Comparison of ENCODE assay signal across 2 cellular contexts in the genomic region with DNA sequence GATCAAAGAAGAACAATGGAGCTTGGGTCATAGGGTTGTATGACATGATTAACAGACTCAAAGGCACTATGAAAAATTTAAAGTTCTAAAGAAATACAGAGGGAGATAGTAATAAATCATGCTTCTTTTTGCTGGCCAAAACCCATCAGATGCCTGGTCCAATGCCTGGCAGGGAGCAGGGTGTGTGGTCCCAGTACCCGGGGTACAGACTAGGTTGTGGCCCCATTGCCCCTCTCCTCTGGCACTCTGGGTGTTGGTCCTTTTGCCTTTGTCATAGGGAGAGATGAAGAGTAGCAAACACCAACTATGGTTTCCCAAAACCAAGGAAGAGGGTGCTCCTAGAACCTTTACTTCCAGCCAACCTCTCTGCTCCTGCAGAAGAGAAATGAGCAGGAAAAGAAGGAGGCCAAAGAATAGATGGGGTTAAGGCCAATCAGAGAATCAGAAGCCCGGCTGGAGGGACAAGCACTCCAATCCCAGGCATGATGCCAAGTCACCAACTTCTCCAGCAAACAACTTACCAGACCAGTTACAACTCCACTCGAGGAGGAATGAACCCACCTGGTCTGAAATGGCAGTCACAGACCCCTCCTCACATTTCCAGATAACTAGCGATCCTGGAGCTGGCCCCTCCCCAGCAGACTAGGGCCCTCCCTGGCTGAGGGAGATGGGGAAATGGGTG.
A peak's percentile ranks its signal among the peaks of the same experiment; 100 is the strongest.
TF ChIP-seq lines count a peak whose summit lies in the region.

No MANE protein-coding gene starts in this region.

TF ChIP-seq in HepG2, 621 proteins besides CTCF, POLR2A, EP300 and RAD21:
- peak; percentile 4; the same call in 1 of the 2 replicates for TF ChIP-seq ZNF788 (CRISPR knock-in tag; IDR thresholded peaks at IDR 0.05; ENCODE audit: borderline replicate concordance)
- TF ChIP-seq, protein P1, sequence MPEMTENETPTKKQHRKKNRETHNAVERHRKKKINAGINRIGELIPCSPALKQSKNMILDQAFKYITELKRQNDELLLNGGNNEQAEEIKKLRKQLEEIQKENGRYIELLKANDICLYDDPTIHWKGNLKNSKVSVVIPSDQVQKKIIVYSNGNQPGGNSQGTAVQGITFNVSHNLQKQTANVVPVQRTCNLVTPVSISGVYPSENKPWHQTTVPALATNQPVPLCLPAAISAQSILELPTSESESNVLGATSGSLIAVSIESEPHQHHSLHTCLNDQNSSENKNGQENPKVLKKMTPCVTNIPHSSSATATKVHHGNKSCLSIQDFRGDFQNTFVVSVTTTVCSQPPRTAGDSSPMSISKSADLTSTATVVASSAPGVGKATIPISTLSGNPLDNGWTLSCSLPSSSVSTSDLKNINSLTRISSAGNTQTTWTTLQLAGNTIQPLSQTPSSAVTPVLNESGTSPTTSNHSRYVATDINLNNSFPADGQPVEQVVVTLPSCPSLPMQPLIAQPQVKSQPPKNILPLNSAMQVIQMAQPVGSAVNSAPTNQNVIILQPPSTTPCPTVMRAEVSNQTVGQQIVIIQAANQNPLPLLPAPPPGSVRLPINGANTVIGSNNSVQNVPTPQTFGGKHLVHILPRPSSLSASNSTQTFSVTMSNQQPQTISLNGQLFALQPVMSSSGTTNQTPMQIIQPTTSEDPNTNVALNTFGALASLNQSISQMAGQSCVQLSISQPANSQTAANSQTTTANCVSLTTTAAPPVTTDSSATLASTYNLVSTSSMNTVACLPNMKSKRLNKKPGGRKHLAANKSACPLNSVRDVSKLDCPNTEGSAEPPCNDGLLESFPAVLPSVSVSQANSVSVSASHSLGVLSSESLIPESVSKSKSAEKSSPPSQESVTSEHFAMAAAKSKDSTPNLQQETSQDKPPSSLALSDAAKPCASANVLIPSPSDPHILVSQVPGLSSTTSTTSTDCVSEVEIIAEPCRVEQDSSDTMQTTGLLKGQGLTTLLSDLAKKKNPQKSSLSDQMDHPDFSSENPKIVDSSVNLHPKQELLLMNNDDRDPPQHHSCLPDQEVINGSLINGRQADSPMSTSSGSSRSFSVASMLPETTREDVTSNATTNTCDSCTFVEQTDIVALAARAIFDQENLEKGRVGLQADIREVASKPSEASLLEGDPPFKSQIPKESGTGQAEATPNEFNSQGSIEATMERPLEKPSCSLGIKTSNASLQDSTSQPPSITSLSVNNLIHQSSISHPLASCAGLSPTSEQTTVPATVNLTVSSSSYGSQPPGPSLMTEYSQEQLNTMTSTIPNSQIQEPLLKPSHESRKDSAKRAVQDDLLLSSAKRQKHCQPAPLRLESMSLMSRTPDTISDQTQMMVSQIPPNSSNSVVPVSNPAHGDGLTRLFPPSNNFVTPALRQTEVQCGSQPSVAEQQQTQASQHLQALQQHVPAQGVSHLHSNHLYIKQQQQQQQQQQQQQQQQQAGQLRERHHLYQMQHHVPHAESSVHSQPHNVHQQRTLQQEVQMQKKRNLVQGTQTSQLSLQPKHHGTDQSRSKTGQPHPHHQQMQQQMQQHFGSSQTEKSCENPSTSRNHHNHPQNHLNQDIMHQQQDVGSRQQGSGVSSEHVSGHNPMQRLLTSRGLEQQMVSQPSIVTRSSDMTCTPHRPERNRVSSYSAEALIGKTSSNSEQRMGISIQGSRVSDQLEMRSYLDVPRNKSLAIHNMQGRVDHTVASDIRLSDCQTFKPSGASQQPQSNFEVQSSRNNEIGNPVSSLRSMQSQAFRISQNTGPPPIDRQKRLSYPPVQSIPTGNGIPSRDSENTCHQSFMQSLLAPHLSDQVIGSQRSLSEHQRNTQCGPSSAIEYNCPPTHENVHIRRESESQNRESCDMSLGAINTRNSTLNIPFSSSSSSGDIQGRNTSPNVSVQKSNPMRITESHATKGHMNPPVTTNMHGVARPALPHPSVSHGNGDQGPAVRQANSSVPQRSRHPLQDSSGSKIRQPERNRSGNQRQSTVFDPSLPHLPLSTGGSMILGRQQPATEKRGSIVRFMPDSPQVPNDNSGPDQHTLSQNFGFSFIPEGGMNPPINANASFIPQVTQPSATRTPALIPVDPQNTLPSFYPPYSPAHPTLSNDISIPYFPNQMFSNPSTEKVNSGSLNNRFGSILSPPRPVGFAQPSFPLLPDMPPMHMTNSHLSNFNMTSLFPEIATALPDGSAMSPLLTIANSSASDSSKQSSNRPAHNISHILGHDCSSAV (CRISPR knock-in tag; IDR thresholded peaks at IDR 0.05; ENCODE audit: borderline replicate concordance), result no peak

TF ChIP-seq in SK-N-SH treated with all-trans-retinoic acid at 6 μM for 48 hours, 23 proteins besides CTCF, POLR2A, EP300 and RAD21:
- no peak for TF ChIP-seq ZFP3 (CRISPR knock-in tag; IDR thresholded peaks at IDR 0.05)
- TF ChIP-seq, protein P2, sequence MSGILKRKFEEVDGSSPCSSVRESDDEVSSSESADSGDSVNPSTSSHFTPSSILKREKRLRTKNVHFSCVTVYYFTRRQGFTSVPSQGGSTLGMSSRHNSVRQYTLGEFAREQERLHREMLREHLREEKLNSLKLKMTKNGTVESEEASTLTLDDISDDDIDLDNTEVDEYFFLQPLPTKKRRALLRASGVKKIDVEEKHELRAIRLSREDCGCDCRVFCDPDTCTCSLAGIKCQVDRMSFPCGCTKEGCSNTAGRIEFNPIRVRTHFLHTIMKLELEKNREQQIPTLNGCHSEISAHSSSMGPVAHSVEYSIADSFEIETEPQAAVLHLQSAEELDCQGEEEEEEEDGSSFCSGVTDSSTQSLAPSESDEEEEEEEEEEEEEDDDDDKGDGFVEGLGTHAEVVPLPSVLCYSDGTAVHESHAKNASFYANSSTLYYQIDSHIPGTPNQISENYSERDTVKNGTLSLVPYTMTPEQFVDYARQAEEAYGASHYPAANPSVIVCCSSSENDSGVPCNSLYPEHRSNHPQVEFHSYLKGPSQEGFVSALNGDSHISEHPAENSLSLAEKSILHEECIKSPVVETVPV (CRISPR knock-in tag; IDR thresholded peaks at IDR 0.05), result no peak
- no peak for TF ChIP-seq ESRRG (CRISPR knock-in tag; IDR thresholded peaks at IDR 0.05)
- no peak for TF ChIP-seq OSR1 (CRISPR knock-in tag; IDR thresholded peaks at IDR 0.05)
- TF ChIP-seq ZNF565 (CRISPR knock-in tag; conservative IDR thresholded peaks at IDR 0.05; ENCODE audit: low read depth), result no peak
- no peak for TF ChIP-seq ISL1 (CRISPR knock-in tag; IDR thresholded peaks at IDR 0.05)
- no peak for TF ChIP-seq BACH2 (CRISPR knock-in tag; IDR thresholded peaks at IDR 0.05; ENCODE audit: borderline replicate concordance)
- TF ChIP-seq RARB (CRISPR knock-in tag; IDR thresholded peaks at IDR 0.05), result no peak
- no peak for TF ChIP-seq PPARA (CRISPR knock-in tag; IDR thresholded peaks at IDR 0.05; ENCODE audit: borderline replicate concordance)
- TF ChIP-seq, protein P3, sequence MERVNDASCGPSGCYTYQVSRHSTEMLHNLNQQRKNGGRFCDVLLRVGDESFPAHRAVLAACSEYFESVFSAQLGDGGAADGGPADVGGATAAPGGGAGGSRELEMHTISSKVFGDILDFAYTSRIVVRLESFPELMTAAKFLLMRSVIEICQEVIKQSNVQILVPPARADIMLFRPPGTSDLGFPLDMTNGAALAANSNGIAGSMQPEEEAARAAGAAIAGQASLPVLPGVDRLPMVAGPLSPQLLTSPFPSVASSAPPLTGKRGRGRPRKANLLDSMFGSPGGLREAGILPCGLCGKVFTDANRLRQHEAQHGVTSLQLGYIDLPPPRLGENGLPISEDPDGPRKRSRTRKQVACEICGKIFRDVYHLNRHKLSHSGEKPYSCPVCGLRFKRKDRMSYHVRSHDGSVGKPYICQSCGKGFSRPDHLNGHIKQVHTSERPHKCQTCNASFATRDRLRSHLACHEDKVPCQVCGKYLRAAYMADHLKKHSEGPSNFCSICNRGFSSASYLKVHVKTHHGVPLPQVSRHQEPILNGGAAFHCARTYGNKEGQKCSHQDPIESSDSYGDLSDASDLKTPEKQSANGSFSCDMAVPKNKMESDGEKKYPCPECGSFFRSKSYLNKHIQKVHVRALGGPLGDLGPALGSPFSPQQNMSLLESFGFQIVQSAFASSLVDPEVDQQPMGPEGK (CRISPR knock-in tag; IDR thresholded peaks at IDR 0.05; ENCODE audit: borderline replicate concordance), result no peak
- TF ChIP-seq, protein P4, sequence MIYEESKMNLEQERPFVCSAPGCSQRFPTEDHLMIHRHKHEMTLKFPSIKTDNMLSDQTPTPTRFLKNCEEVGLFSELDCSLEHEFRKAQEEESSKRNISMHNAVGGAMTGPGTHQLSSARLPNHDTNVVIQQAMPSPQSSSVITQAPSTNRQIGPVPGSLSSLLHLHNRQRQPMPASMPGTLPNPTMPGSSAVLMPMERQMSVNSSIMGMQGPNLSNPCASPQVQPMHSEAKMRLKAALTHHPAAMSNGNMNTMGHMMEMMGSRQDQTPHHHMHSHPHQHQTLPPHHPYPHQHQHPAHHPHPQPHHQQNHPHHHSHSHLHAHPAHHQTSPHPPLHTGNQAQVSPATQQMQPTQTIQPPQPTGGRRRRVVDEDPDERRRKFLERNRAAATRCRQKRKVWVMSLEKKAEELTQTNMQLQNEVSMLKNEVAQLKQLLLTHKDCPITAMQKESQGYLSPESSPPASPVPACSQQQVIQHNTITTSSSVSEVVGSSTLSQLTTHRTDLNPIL (CRISPR knock-in tag; IDR thresholded peaks at IDR 0.05; ENCODE audit: low read depth), result no peak
- TF ChIP-seq ZC3H10 (CRISPR knock-in tag; IDR thresholded peaks at IDR 0.05), result no peak
- no peak for TF ChIP-seq ZNF70 (CRISPR knock-in tag; IDR thresholded peaks at IDR 0.05)
- no peak for TF ChIP-seq TOX (CRISPR knock-in tag; IDR thresholded peaks at IDR 0.05; ENCODE audit: borderline replicate concordance)
- no peak for TF ChIP-seq SNAI2 (CRISPR knock-in tag; IDR thresholded peaks at IDR 0.05)
- TF ChIP-seq, protein P5, sequence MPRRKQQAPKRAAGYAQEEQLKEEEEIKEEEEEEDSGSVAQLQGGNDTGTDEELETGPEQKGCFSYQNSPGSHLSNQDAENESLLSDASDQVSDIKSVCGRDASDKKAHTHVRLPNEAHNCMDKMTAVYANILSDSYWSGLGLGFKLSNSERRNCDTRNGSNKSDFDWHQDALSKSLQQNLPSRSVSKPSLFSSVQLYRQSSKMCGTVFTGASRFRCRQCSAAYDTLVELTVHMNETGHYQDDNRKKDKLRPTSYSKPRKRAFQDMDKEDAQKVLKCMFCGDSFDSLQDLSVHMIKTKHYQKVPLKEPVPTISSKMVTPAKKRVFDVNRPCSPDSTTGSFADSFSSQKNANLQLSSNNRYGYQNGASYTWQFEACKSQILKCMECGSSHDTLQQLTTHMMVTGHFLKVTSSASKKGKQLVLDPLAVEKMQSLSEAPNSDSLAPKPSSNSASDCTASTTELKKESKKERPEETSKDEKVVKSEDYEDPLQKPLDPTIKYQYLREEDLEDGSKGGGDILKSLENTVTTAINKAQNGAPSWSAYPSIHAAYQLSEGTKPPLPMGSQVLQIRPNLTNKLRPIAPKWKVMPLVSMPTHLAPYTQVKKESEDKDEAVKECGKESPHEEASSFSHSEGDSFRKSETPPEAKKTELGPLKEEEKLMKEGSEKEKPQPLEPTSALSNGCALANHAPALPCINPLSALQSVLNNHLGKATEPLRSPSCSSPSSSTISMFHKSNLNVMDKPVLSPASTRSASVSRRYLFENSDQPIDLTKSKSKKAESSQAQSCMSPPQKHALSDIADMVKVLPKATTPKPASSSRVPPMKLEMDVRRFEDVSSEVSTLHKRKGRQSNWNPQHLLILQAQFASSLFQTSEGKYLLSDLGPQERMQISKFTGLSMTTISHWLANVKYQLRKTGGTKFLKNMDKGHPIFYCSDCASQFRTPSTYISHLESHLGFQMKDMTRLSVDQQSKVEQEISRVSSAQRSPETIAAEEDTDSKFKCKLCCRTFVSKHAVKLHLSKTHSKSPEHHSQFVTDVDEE (CRISPR knock-in tag; IDR thresholded peaks at IDR 0.05), result no peak
- no peak for TF ChIP-seq GLIS3 (CRISPR knock-in tag; IDR thresholded peaks at IDR 0.05)
- TF ChIP-seq CSDC2 (CRISPR knock-in tag; IDR thresholded peaks at IDR 0.05), result no peak
